1 cellular context compared by ENCODE assay signal in genomic region chr14:21990116-21990515, GRCh38.
TF ChIP-seq lines count a peak whose summit lies in the region.

No MANE protein-coding gene starts in this region.

TF ChIP-seq in IMR-90, 13 proteins besides CTCF, POLR2A, EP300 and RAD21 (continued from another document):
- no peak for TF ChIP-seq ELK1 (IDR thresholded peaks at IDR 0.05; ENCODE audit: borderline replicate concordance, low read depth, low read length)
- no peak for TF ChIP-seq USF2 (IDR thresholded peaks at IDR 0.05; ENCODE audit: low read depth, low read length)
- TF ChIP-seq MXI1 (IDR thresholded peaks at IDR 0.05; ENCODE audit: borderline replicate concordance, low read depth, low read length) = no peak
- no peak for TF ChIP-seq CHD1 (IDR thresholded peaks at IDR 0.05; ENCODE audit: low read depth, low read length)
- no peak for TF ChIP-seq RCOR1 (IDR thresholded peaks at IDR 0.05; ENCODE audit: insufficient replicate concordance, low read length)
- TF ChIP-seq MAFK (IDR thresholded peaks at IDR 0.05; ENCODE audit: low read depth, low read length) = no peak
- TF ChIP-seq MAZ (IDR thresholded peaks at IDR 0.05; ENCODE audit: borderline replicate concordance, low read depth, low read length) = no peak
